8 cellular contexts compared by ENCODE assay signal in the genomic region with DNA sequence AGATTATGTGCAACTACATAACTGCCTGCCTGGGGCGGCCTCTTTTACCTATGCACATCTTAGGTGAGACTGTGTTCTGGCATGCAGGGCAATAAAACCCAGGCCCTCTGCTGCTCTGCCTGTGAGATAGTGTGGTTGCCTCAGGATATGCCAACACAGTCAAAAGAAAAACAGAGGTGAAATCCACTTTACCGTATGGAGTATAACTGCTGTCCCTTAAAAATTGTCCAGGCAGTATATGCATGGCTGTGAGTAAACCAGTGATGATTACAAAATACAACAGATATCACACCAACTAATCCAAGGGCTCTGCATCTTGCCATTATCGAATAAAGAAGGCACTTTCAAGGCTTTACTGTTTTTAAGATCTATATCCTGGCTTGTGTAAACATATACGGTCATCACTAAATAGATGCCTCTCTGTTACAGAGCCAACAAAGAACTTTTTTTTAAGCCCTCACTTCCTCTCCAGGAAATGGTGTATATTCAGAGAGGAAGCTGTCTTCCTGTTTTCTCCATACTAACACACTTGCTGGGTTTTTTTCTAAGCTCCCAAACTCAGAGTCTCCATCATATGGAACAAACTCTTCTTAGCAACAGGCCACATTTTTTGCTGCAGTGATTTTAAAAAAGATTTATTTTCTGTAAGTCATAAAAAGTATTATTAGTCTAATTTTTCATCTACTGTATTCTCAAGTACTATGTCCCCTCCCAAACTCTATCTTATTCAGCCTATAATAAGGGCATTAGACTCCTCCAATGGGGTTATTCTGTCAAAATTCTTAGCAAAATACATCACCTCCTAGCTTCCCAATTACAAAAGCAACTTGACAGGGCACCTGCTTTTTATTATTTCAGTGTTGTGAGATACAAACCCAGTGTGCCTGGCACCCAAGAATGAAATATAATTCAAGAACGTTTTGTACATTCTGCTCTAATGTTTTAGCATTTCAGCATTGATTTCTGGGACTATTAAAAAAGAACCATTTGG.
A peak's percentile ranks its signal among the peaks of the same experiment; 100 is the strongest.
DNase-seq lines count a peak whose midpoint lies in the region; ATAC-seq and TF ChIP-seq lines count a peak whose summit lies in the region.

No MANE protein-coding gene starts in this region.

- BruUV-seq in PC-3 (replicated peaks; lab: Mats Ljungman, UMichigan) = TSS peak; percentile 70

- no peak for TF ChIP-seq EP300 in sigmoid colon (IDR thresholded peaks at IDR 0.05)

- peak overlapping the region; percentile 85 for H3K27ac ChIP-seq in PC-3 (ENCODE audit: low read length)
- H3K27ac ChIP-seq in sigmoid colon = peak overlapping the region in 3 of 4 donors; percentile 3 to 35 (median 29)
- peak overlapping the region in 2 of 4 donors; percentile 41 to 46 for H3K27ac ChIP-seq in body of pancreas

- H3K9ac ChIP-seq in PC-3 (ENCODE audit: low read length) = peak overlapping the region; percentile 40

- DNase-seq in PC-3 = peak; percentile 92
- DNase-seq in effector memory CD8-positive, alpha-beta T cell = no peak
- DNase-seq in sigmoid colon = no peak
- no peak for DNase-seq in body of pancreas
- DNase-seq in kidney glomerular epithelial cell (lab: John Stamatoyannopoulos, UW) = no peak
- DNase-seq in COR-L47 (lab: John Stamatoyannopoulos, UW) = no peak

- intact Hi-C loops in PC-3 (cut with micrococcal nuclease) (loop anchor here (1.0 to 10.0 kb wide), 5 partner anchors 44 to 373 kb away; a partner anchor contains a TSS), sigmoid colon (cut with DNase I) (no loop called here), body of pancreas (cut with DNase I) (no loop called here)

- peak overlapping the region; percentile 33; the same call in 1 of the 2 replicates for H2AFZ ChIP-seq in PC-3 (ENCODE audit: low read length)

- H3K36me3 ChIP-seq in PC-3 (ENCODE audit: low read depth, low read length) (no peaks in the 10 kb centered on the region), sigmoid colon (no peaks in the 10 kb centered on the region), body of pancreas (replicated peaks in 1 of 2; ENCODE audit: insufficient read depth in 1 of 2, low read depth in 2 of 2) (no peaks in the 10 kb centered on the region)

- CTCF ChIA-PET in PC-3 (lab: Charles Lee) = interaction anchor here (1.0 to 1.3 kb wide), 2 partner anchors 135 to 358 kb away, joined by 5 read pairs; a partner anchor contains a TSS

- H3K4me3 Mint-ChIP-seq in effector memory CD8-positive, alpha-beta T cell = peak overlapping the region; percentile 62 to 71

- POLR2A ChIA-PET in PC-3 (lab: Charles Lee; ENCODE audit: unreplicated experiment) = interaction anchor here (0.6 kb wide), 1 partner anchor 373 kb away, joined by 4 read pairs; no protein-coding TSS in a partner anchor

- no peak for TF ChIP-seq CTCF in PC-3 (conservative IDR thresholded peaks at IDR 0.05; ENCODE audit: low read depth, low read length)
- TF ChIP-seq CTCF in sigmoid colon (IDR thresholded peaks at IDR 0.05) = no peak
- TF ChIP-seq CTCF in body of pancreas (IDR thresholded peaks at IDR 0.05) = no peak

- peaks cover 36% of the 10 kb centered on the region for H3K4me1 ChIP-seq in PC-3 (ENCODE audit: insufficient read depth, low read length)
- peaks cover 0 to 24% (median 17%) of the 10 kb centered on the region in 4 donors for H3K4me1 ChIP-seq in sigmoid colon
- peaks cover 16% of the 10 kb centered on the region for H3K4me1 ChIP-seq in body of pancreas

- H3K4me3 ChIP-seq in PC-3 (ENCODE audit: low read length) (peak overlapping the region; percentile 37), sigmoid colon (no peak overlapping the region), body of pancreas (no peak overlapping the region)

- no peaks in the 10 kb centered on the region for H3K9me3 ChIP-seq in PC-3 (ENCODE audit: low read length)
- no peaks in the 10 kb centered on the region for H3K9me3 ChIP-seq in sigmoid colon
- H3K9me3 ChIP-seq in body of pancreas = no peaks in the 10 kb centered on the region

- H3F3A ChIP-seq in PC-3 (ENCODE audit: low read length, unreplicated experiment) = peaks cover 14% of the 10 kb centered on the region

- no peaks in the 10 kb centered on the region for H3K27me3 Mint-ChIP-seq in effector memory CD8-positive, alpha-beta T cell

- TF ChIP-seq POLR2A in sigmoid colon (IDR thresholded peaks at IDR 0.05) (no peak), body of pancreas (IDR thresholded peaks at IDR 0.05) (no peak)

- peaks cover 3% of the 10 kb centered on the region for H3K36me3 Mint-ChIP-seq in effector memory CD8-positive, alpha-beta T cell (ENCODE audit: insufficient read depth)

- 9 to 30% methylated on average over 5 of the region's 5 CpGs for WGBS in sigmoid colon, 2 donors
- WGBS in body of pancreas, 2 donors = 41 to 52% methylated on average over 5 of the region's 5 CpGs

- H3K27ac Mint-ChIP-seq in effector memory CD8-positive, alpha-beta T cell = peak overlapping the region; percentile 91 to 97

- no peaks in the 10 kb centered on the region for H3K79me2 ChIP-seq in PC-3 (ENCODE audit: low read length)

- no peaks in the 10 kb centered on the region for H3K9me3 Mint-ChIP-seq in effector memory CD8-positive, alpha-beta T cell

- H3K27me3 ChIP-seq in PC-3 (ENCODE audit: low read length) = no peaks in the 10 kb centered on the region
- H3K27me3 ChIP-seq in sigmoid colon = no peaks in the 10 kb centered on the region
- no peaks in the 10 kb centered on the region for H3K27me3 ChIP-seq in body of pancreas

- H3K4me1 Mint-ChIP-seq in effector memory CD8-positive, alpha-beta T cell (ENCODE audit: low read depth in 2 of 2) = peaks cover 56 to 70% of the 10 kb centered on the region in 2 donors

- peak overlapping the region; percentile 73 for H3K4me2 ChIP-seq in PC-3 (ENCODE audit: low read length)

- ATAC-seq in GM21390 (IDR thresholded peaks at IDR 0.05; ENCODE audit: unreplicated experiment) = peak; percentile 56
- ATAC-seq in PC-3 = peak; percentile 92
- ATAC-seq in effector memory CD8-positive, alpha-beta T cell (replicated peaks) = peak; percentile 50
- no peak for ATAC-seq in body of pancreas
- ATAC-seq in GM21515 (IDR thresholded peaks at IDR 0.05; ENCODE audit: unreplicated experiment) = no peak

- H4K20me1 ChIP-seq in PC-3 (ENCODE audit: low read length) = no peaks in the 10 kb centered on the region

- H3K9me2 ChIP-seq in PC-3 (replicated peaks; ENCODE audit: low read length) = no peaks in the 10 kb centered on the region

Comparison
In these comparisons a context has a peak if more than half of its experiments do, and no peak if none do; other contexts are left out.
1. ATAC-seq: peak in GM21390 (single experiment), PC-3 (single experiment) and effector memory CD8-positive, alpha-beta T cell (single experiment); none in body of pancreas (single experiment) and GM21515 (single experiment).